8 cellular contexts compared by ENCODE assay signal in the genomic region with DNA sequence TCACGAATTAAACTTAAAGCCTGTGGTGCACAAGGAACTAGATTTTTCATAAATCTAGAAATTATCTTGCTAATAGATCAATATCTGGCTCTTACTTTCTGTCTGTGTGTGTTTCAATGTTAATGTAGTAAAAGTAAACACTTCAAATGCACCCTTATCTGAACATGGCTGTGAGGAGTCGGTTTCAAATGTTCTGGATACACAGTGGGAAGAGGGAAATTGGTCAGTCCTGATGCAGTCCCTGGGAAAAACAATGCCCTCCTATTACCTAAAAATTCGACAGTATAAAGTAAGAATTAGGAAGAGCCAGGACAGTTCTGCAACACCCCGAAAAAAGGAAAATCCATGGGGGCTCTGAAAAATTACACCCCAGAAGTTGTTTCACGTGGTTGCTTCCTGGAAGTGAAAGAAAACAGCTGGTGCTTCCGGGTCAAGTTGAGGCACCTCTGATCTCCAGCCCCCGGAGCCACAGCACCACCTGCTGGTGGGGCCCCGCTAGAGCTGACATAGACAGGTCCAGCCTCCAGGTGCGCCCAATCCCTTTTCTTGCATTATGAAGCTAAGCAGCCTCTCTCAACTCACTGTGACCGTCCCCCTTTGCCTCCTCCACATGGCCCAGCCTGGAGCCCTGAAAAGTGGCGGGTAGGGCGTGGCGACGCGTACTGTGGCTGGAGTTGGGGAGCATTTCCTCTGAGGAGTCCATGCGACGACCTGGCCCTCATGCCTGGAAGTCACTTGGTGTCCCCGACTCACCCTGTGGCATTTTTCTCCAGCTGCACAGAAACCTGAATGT. TPM values are rescaled to one million over a fixed set of nuclear protein-coding genes. Genes with fewer than 3 reads are reported as not detected.
DNase-seq lines count a peak whose midpoint lies in the region; ATAC-seq and TF ChIP-seq lines count a peak whose summit lies in the region.

No MANE protein-coding gene starts in this region.

- H3K4me1 ChIP-seq in Panc1 (ENCODE audit: control insufficient read depth, insufficient read depth, low read length) = no peaks in the 10 kb centered on the region

- H3K9me3 ChIP-seq in Panc1 (ENCODE audit: control insufficient read depth, insufficient read depth, low read depth, low read length) = no peaks in the 10 kb centered on the region

- no peaks in the 10 kb centered on the region for H3K36me3 ChIP-seq in Panc1 (ENCODE audit: control insufficient read depth, insufficient read depth, low read length)

- peaks cover 18% of the 10 kb centered on the region for H3K27me3 ChIP-seq in Panc1 (ENCODE audit: control insufficient read depth, insufficient read depth, low read length)

- H3K4me3 ChIP-seq in GM12864 (ENCODE audit: low read depth, low read length) (no peak overlapping the region), Panc1 (ENCODE audit: low read depth in 2 of 2, low read length in 2 of 2) (peak overlapping the region in 1 of 2 experiments; percentile 14; a peak in 2 of 4 replicates), cardiac fibroblast (replicated peaks in 1 of 2; ENCODE audit: low read depth in 2 of 2, low read length in 2 of 2) (no peak overlapping the region)

- peak; percentile 3 for DNase-seq in GM12864 (ENCODE audit: low read depth)
- DNase-seq in Panc1 (ENCODE audit: low read depth, low spot score) = no peak
- peak; percentile 7 to 13 for DNase-seq in cardiac fibroblast (ENCODE audit: low read depth in 2 of 2)
- peak; percentile 22 to 55 for DNase-seq in stimulated activated CD4-positive, alpha-beta T cell treated with anti-CD3 and anti-CD28 coated beads, Interleukin-12 subunit alpha, Interleukin-12 subunit beta, amount 100 ng/mL, for 24 hours (ENCODE audit: low read depth in 2 of 2)
- DNase-seq in NCI-H2107 treated with DMSO at 0.1 percent for 48 hours (lab: John Stamatoyannopoulos, UW; ENCODE audit: unreplicated experiment) = no peak
- no peak for DNase-seq in superior temporal gyrus (ENCODE audit: extremely low spot score)

- BruUV-seq in Panc1 (replicated peaks; lab: Mats Ljungman, UMichigan) = no TSS peak

- peak; percentile 77 for TF ChIP-seq CTCF in 22Rv1 (IDR thresholded peaks at IDR 0.05)
- peak; percentile 69 for TF ChIP-seq CTCF in GM12864 (IDR thresholded peaks at IDR 0.05; ENCODE audit: low read depth, low read length, missing control alignments)
- TF ChIP-seq CTCF in Panc1 (IDR thresholded peaks at IDR 0.05) = peak; percentile 84
- peak; percentile 61 for TF ChIP-seq CTCF in cardiac fibroblast (IDR thresholded peaks at IDR 0.05; ENCODE audit: low read depth, low read length)

- H3K27ac ChIP-seq in 22Rv1 (no peak overlapping the region), Panc1 (ENCODE audit: low read length) (no peak overlapping the region)

- CTCF ChIA-PET in Panc1 (lab: Charles Lee) = interaction anchor here (0.5 kb wide), 1 partner anchor 71 kb away, joined by 7 read pairs; no protein-coding TSS in a partner anchor

- in situ Hi-C loops in Panc1 (cut with HindIII; ENCODE audit: low pct_unique_long_range_greater_than_20kb, low sequenced_read_pairs) = no loop called here

- intact Hi-C loops in Panc1 (cut with micrococcal nuclease; ENCODE audit: unreplicated experiment) = loop anchor here (5.0 kb wide), 2 partner anchors 38 to 107 kb away; a partner anchor contains a TSS

- POLR2A ChIA-PET in Panc1 (lab: Charles Lee) = no interaction called here

- ATAC-seq in Panc1 (peak; percentile 73), GM18873 (IDR thresholded peaks at IDR 0.05; ENCODE audit: low FRiP score, unreplicated experiment) (no peak)

RNA-seq across cellular contexts. Expression of a gene that starts 8.3 kb away (rescaled TPM):
- total RNA-seq in Panc1 (2021; ENCODE audit: unreplicated experiment) = not detected
- not detected for polyA plus RNA-seq in Panc1 (2012; ENCODE audit: insufficient read length)

RNA-seq across cellular contexts. Expression of a gene that starts 22.6 kb away (rescaled TPM):
- not detected for total RNA-seq in Panc1 (2021; ENCODE audit: unreplicated experiment)
- not detected for polyA plus RNA-seq in Panc1 (2012; ENCODE audit: insufficient read length)

RNA-seq across cellular contexts. Expression of a gene that starts 24.9 kb away (rescaled TPM):
- total RNA-seq in Panc1 (2021; ENCODE audit: unreplicated experiment) = 0.74 TPM
- polyA plus RNA-seq in Panc1 (2012; ENCODE audit: insufficient read length) = not detected

RNA-seq across cellular contexts. Expression of a gene that starts 54.8 kb away (rescaled TPM):
- not detected for total RNA-seq in Panc1 (2021; ENCODE audit: unreplicated experiment)
- polyA plus RNA-seq in Panc1 (2012; ENCODE audit: insufficient read length) = not detected

Comparison
In these comparisons a context has a peak if more than half of its experiments do, and no peak if none do; other contexts are left out.
1. DNase-seq: peak in GM12864 (single experiment), cardiac fibroblast (2 of 2) and stimulated activated CD4-positive, alpha-beta T cell treated with anti-CD3 and anti-CD28 coated beads, Interleukin-12 subunit alpha, Interleukin-12 subunit beta, amount 100 ng/mL, for 24 hours (2 of 2); none in Panc1 (single experiment), NCI-H2107 treated with DMSO at 0.1 percent for 48 hours (single experiment) and superior temporal gyrus (single experiment).
2. Peak in every context shown above with its lines, with median percentiles within 50 percentile points of each other: CTCF ChIP-seq.